12 cellular contexts compared by ENCODE assay signal in genomic region chr17:79046501-79047280, GRCh38. TPM values are rescaled to one million over a fixed set of nuclear protein-coding genes. Genes with fewer than 3 reads are reported as not detected.
DNase-seq lines count a peak whose midpoint lies in the region; ATAC-seq and TF ChIP-seq lines count a peak whose summit lies in the region.
"Had no signal": no experiment of that assay in that cellular context is flagged by ENCODE, and none has a peak within 500 bp of the region (broad histone marks: within the 10 kb centered on the region; RNA-seq: fewer than 3 reads in every experiment).

No MANE protein-coding gene starts in this region.

- H3K36me3 ChIP-seq in NT2/D1 (ENCODE audit: insufficient read depth, insufficient read length, low read length): no peaks in the 10 kb centered on the region
- peaks cover 0 to 4% (median 0%) of the 10 kb centered on the region in 3 donors for H3K36me3 ChIP-seq in skeletal muscle tissue (ENCODE audit: control insufficient read depth in 3 of 3, insufficient read depth in 3 of 3, low read length in 3 of 3)
- peaks cover 16% of the 10 kb centered on the region for H3K36me3 ChIP-seq in lower lobe of right lung
- H3K36me3 ChIP-seq: cardiac muscle cell had no signal

- H3K9ac ChIP-seq in NT2/D1 (ENCODE audit: insufficient read length, low read depth) (peak overlapping the region; percentile 54), skeletal muscle tissue (ENCODE audit: low read depth in 1 of 3, low read length in 3 of 3) (peak overlapping the region in 2 of 3 donors; percentile 45 to 57)

- peaks cover 4% of the 10 kb centered on the region for H3K9me3 Mint-ChIP-seq in Calu3 (ENCODE audit: low read depth, unreplicated experiment)
- H3K9me3 Mint-ChIP-seq: activated naive CD4-positive, alpha-beta T cell treated with anti-CD3 and anti-CD28 coated beads, Interleukin-2, amount 50 U/mL, for 24 hours; memory B cell had no signal

- H3K27ac Mint-ChIP-seq in Calu3 (ENCODE audit: unreplicated experiment): no peak overlapping the region
- H3K27ac Mint-ChIP-seq: memory B cell had no signal

- peak; percentile 68 for ATAC-seq in Right ventricle myocardium superior (ENCODE audit: poor library complexity)
- ATAC-seq in lower lobe of right lung: no peak
- no peak for ATAC-seq in GM21360 (IDR thresholded peaks at IDR 0.05; ENCODE audit: unreplicated experiment)

- no peaks in the 10 kb centered on the region for H3K27me3 ChIP-seq in NT2/D1 (ENCODE audit: insufficient read depth, insufficient read length)
- H3K27me3 ChIP-seq in skeletal muscle tissue (ENCODE audit: control insufficient read depth in 3 of 3, insufficient read depth in 3 of 3, low read length in 3 of 3): peaks cover 9 to 28% (median 9%) of the 10 kb centered on the region in 3 donors
- H3K27me3 ChIP-seq in lower lobe of right lung (ENCODE audit: low read depth): no peaks in the 10 kb centered on the region
- H3K27me3 ChIP-seq: cardiac muscle cell had no signal

- peaks cover 7% of the 10 kb centered on the region; the same call in 1 of the 2 replicates for H3K9me3 ChIP-seq in NT2/D1 (ENCODE audit: insufficient read depth, low read length)
- no peaks in the 10 kb centered on the region for H3K9me3 ChIP-seq in skeletal muscle tissue (ENCODE audit: control insufficient read depth in 3 of 3, low read length in 3 of 3)
- no peaks in the 10 kb centered on the region for H3K9me3 ChIP-seq in lower lobe of right lung

- H3K36me3 Mint-ChIP-seq in Calu3 (ENCODE audit: insufficient read depth, unreplicated experiment): peaks cover 23% of the 10 kb centered on the region
- H3K36me3 Mint-ChIP-seq: activated naive CD4-positive, alpha-beta T cell treated with anti-CD3 and anti-CD28 coated beads, Interleukin-2, amount 50 U/mL, for 24 hours; memory B cell had no signal

- H3K4me3 Mint-ChIP-seq in Calu3 (ENCODE audit: low read depth, unreplicated experiment): no peak overlapping the region
- H3K4me3 Mint-ChIP-seq: activated naive CD4-positive, alpha-beta T cell treated with anti-CD3 and anti-CD28 coated beads, Interleukin-2, amount 50 U/mL, for 24 hours; memory B cell had no signal

- H3K4me1 ChIP-seq in NT2/D1 (ENCODE audit: insufficient read depth, insufficient read length) (peaks cover 15% of the 10 kb centered on the region), skeletal muscle tissue (ENCODE audit: control insufficient read depth in 3 of 3, insufficient read depth in 3 of 3, low read length in 3 of 3) (peaks cover 22 to 31% (median 28%) of the 10 kb centered on the region in 3 donors), lower lobe of right lung (peaks cover 9% of the 10 kb centered on the region)

- H3K4me3 ChIP-seq in NT2/D1 (ENCODE audit: insufficient read length, low read depth): no peak overlapping the region
- peak overlapping the region in 2 of 3 donors; percentile 22 to 48 for H3K4me3 ChIP-seq in skeletal muscle tissue (ENCODE audit: low read length in 3 of 3)
- no peak overlapping the region for H3K4me3 ChIP-seq in lower lobe of right lung
- H3K4me3 ChIP-seq: cardiac muscle cell had no signal

- no TSS peak for BruUV-seq in Calu3 (replicated peaks; lab: Mats Ljungman, UMichigan)

- peaks cover 27% of the 10 kb centered on the region for H3K4me1 Mint-ChIP-seq in Calu3 (ENCODE audit: low read depth, unreplicated experiment)

- TF ChIP-seq CTCF in Calu3 (IDR thresholded peaks at IDR 0.05; ENCODE audit: unreplicated experiment) (no peak), lower lobe of right lung (IDR thresholded peaks at IDR 0.05) (no peak)

- CTCF ChIA-PET in Calu3 (lab: Charles Lee): interaction anchor here (1.2 to 2.1 kb wide), 4 partner anchors 15 to 354 kb away, joined by 3 to 8 read pairs (median 4); no protein-coding TSS in a partner anchor

- peaks cover 84% of the 10 kb centered on the region for H3K27me3 Mint-ChIP-seq in Calu3 (ENCODE audit: unreplicated experiment)
- H3K27me3 Mint-ChIP-seq: activated naive CD4-positive, alpha-beta T cell treated with anti-CD3 and anti-CD28 coated beads, Interleukin-2, amount 50 U/mL, for 24 hours had no signal

- intact Hi-C loops in Right ventricle myocardium superior (cut with DNase I) (no loop called here), Calu3 (cut with micrococcal nuclease; ENCODE audit: unreplicated experiment) (no loop called here), lower lobe of right lung (cut with DNase I) (no loop called here)

- DNase-seq in DMS 273 treated with DMSO at 0.1 percent for 48 hours (lab: John Stamatoyannopoulos, UW) (peak; percentile 61), NT2/D1 (ENCODE audit: low read depth, low spot score) (no peak), Right ventricle myocardium superior (peak; percentile 82), Calu3 (no peak), KG1 (lab: John Stamatoyannopoulos, UW) (no peak), lower lobe of right lung (no peak)

- H3K27ac ChIP-seq in skeletal muscle tissue (ENCODE audit: low read depth, low read length) (peak overlapping the region; percentile 69), lower lobe of right lung (no peak overlapping the region)
- H3K27ac ChIP-seq: cardiac muscle cell, VCaP had no signal

RNA-seq across cellular contexts. Expression of gene C1QTNF1, which starts 22.7 kb away (rescaled TPM):
- 143 TPM for total RNA-seq in Right ventricle myocardium superior
- total RNA-seq in skeletal muscle tissue: 6.8 TPM
- total RNA-seq in Calu3 (2022): 3.1 and 3.3 TPM in 2 replicates
- total RNA-seq in lower lobe of right lung: 24.9 TPM

RNA-seq across cellular contexts. Expression of gene ENGASE, which starts 27.9 kb away (rescaled TPM):
- 29.1 TPM for total RNA-seq in Right ventricle myocardium superior
- total RNA-seq in skeletal muscle tissue: 12.5 TPM
- total RNA-seq in Calu3 (2022): 57.1 and 58.0 TPM in 2 replicates
- 56.4 TPM for total RNA-seq in lower lobe of right lung

RNA-seq across cellular contexts. Expression of gene CANT1, which starts 37.1 kb away (rescaled TPM):
- total RNA-seq in Right ventricle myocardium superior (29.8 TPM), skeletal muscle tissue (21.9 TPM), Calu3 (2022) (95.7 and 115 TPM in 2 replicates), lower lobe of right lung (54.4 TPM)

Comparison
In these comparisons a context has a peak if more than half of its experiments do, and no peak if none do; other contexts are left out.
1. DNase-seq: peak in DMS 273 treated with DMSO at 0.1 percent for 48 hours (single experiment) and Right ventricle myocardium superior (single experiment); none in NT2/D1 (single experiment), Calu3 (single experiment), KG1 (single experiment) and lower lobe of right lung (single experiment).
2. H3K4me3 ChIP-seq: peak in skeletal muscle tissue (2 of 3); none in NT2/D1 (single experiment) and lower lobe of right lung (single experiment).